In genomic region chr12:12630850-12631249, GRCh38 we compare ENCODE assay signal across 1 cellular context.
TF ChIP-seq lines count a peak whose summit lies in the region.

No MANE protein-coding gene starts in this region.

TF ChIP-seq in HepG2, 621 proteins besides CTCF, POLR2A, EP300 and RAD21 (continued from another document):
- TF ChIP-seq ZBED4 (CRISPR knock-in tag; IDR thresholded peaks at IDR 0.05; ENCODE audit: borderline replicate concordance), result no peak
- no peak for TF ChIP-seq BRF2 (CRISPR knock-in tag; IDR thresholded peaks at IDR 0.05)
- no peak for TF ChIP-seq ZMYM3 (CRISPR knock-in tag; IDR thresholded peaks at IDR 0.05)
- TF ChIP-seq ZNF607 (CRISPR knock-in tag; IDR thresholded peaks at IDR 0.05; ENCODE audit: borderline replicate concordance), result no peak
- no peak for TF ChIP-seq CC2D1A (CRISPR knock-in tag; IDR thresholded peaks at IDR 0.05)
- TF ChIP-seq SNRNP70 (IDR thresholded peaks at IDR 0.05; ENCODE audit: low read depth, low read length), result no peak
- no peak for TF ChIP-seq MTA3 (CRISPR knock-in tag; IDR thresholded peaks at IDR 0.05)
- no peak for TF ChIP-seq HDAC2 (CRISPR knock-in tag; IDR thresholded peaks at IDR 0.05)
